ENCODE assay signal across 17 cellular contexts in the genomic region with DNA sequence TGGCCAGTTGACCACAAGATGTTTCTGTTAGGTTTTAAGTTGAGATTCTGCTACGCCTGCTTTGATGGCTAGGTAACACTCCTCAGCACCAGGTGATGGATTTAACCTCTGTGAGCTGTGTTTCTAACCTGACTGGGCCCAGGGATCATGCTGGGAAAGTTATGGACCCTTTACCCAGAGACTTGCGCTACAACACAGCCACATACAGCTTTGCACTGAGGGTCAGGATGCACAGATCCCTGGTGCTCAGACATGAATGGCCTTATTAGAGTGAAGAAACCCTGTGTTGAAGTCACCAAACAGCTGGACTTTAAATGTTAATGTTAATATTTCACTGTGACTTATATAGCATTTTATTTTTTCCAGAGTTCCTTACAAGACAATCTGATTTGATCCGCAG.
DNase-seq lines count a peak whose midpoint lies in the region; ATAC-seq, FAIRE-seq and TF ChIP-seq lines count a peak whose summit lies in the region.
"Had no signal": no experiment of that assay in that cellular context is flagged by ENCODE, and none has a peak within 500 bp of the region (broad histone marks: within the 10 kb centered on the region; RNA-seq: fewer than 3 reads in every experiment).

No MANE protein-coding gene starts in this region.

- H3K27me3 ChIP-seq in HepG2 (ENCODE audit: control insufficient read depth in 1 of 2, insufficient read depth in 2 of 2, low read length in 2 of 2) (no peaks in the 10 kb centered on the region), right lobe of liver (no peaks in the 10 kb centered on the region), brain microvascular endothelial cell (replicated peaks) (no peaks in the 10 kb centered on the region)
- H3K27me3 ChIP-seq: tibial nerve had no signal

- H3K4me3 ChIP-seq in HepG2 (replicated peaks in 1 of 3; ENCODE audit: insufficient read depth in 1 of 3, low read depth in 2 of 3, low read length in 3 of 3) = peak overlapping the region in 1 of 3 experiments; percentile 39; a peak in 1 of 6 replicates
- H3K4me3 ChIP-seq in right lobe of liver = no peak overlapping the region
- H3K4me3 ChIP-seq in brain microvascular endothelial cell (ENCODE audit: low read depth, low read length) = no peak overlapping the region
- H3K4me3 ChIP-seq: tibial nerve had no signal

- WGBS in HepG2 (ENCODE audit: low lambda C conversion rate) = 62% methylated on average over 2 of the region's 3 CpGs
- 88% methylated on average over 1 of the region's 3 CpGs for WGBS in right lobe of liver (ENCODE audit: insufficient coverage, low coverage, low lambda C conversion rate, missing lambda C conversion rate)

- H3K36me3 ChIP-seq in HepG2 (replicated peaks in 1 of 2; ENCODE audit: control insufficient read depth in 1 of 2, insufficient read depth in 2 of 2, low read length in 2 of 2) (no peaks in the 10 kb centered on the region; a peak in 2 of 5 replicates), right lobe of liver (no peaks in the 10 kb centered on the region), brain microvascular endothelial cell (replicated peaks) (no peaks in the 10 kb centered on the region)
- H3K36me3 ChIP-seq: tibial nerve had no signal

- H4K20me1 ChIP-seq in HepG2 (ENCODE audit: insufficient read depth, low read length) = no peaks in the 10 kb centered on the region; the same call in 1 of the 2 replicates

- H3K27ac Mint-ChIP-seq in neural crest cell (ENCODE audit: unreplicated experiment) = peak overlapping the region; percentile 79

- no peak for TF ChIP-seq EP300 in HepG2 (IDR thresholded peaks at IDR 0.05; ENCODE audit: low read depth in 2 of 2, low read length in 2 of 2)
- TF ChIP-seq EP300 in HepG2 (CRISPR knock-in tag; IDR thresholded peaks at IDR 0.05; ENCODE audit: borderline replicate concordance) = no peak

- H2AFZ ChIP-seq in HepG2 (ENCODE audit: low read length) = no peak overlapping the region

- no peaks in the 10 kb centered on the region for H3K27me3 Mint-ChIP-seq in neural crest cell (ENCODE audit: low read depth)
- H3K27me3 Mint-ChIP-seq: CD4-positive, alpha-beta memory T cell had no signal

- peaks cover 48% of the 10 kb centered on the region for H3K4me1 Mint-ChIP-seq in neural crest cell

- in situ Hi-C loops in HepG2 (cut with HindIII; ENCODE audit: extremely low pct_ligation_motif_present, low pct_unique_long_range_greater_than_20kb) (no loop called here), brain microvascular endothelial cell (cut with HindIII; ENCODE audit: low pct_ligation_motif_present, low sequenced_read_pairs) (no loop called here)

- TF ChIP-seq POLR2A in HepG2 (IDR thresholded peaks at IDR 0.05; ENCODE audit: insufficient read depth in 1 of 2, low read depth in 2 of 2, low read length in 2 of 2) (no peak), right lobe of liver (IDR thresholded peaks at IDR 0.05) (no peak)

- FAIRE-seq in HepG2 (lab: Jason Lieb, UNC) = no peak

- H3K9me3 ChIP-seq in HepG2 (ENCODE audit: low read length) (peaks cover 6% of the 10 kb centered on the region; the same call in 1 of the 2 replicates), right lobe of liver (no peaks in the 10 kb centered on the region)

- peak; percentile 57 for ATAC-seq in HepG2
- no peak for ATAC-seq in right lobe of liver
- ATAC-seq in GM19452 (IDR thresholded peaks at IDR 0.05; ENCODE audit: unreplicated experiment) = no peak
- ATAC-seq in HG02610 (IDR thresholded peaks at IDR 0.05; ENCODE audit: unreplicated experiment) = no peak
- ATAC-seq: activated CD4-positive, CD25-positive, alpha-beta regulatory T cell treated with anti-CD3 and anti-CD28 coated beads, Interleukin-2, amount 50 U/mL, for 24 hours had no signal

- intact Hi-C loops in HepG2 (cut with micrococcal nuclease; ENCODE audit: unreplicated experiment) (loop anchor here (2.0 to 5.0 kb wide), 3 partner anchors 33 to 87 kb away; no protein-coding TSS in a partner anchor), right lobe of liver (cut with DNase I) (no loop called here)

- CTCF ChIA-PET in HepG2 (lab: Yijun Ruan, JAX; ENCODE audit: low intra/inter-chr PET ratio, low total read pairs) = interaction anchor here (2.0 kb wide), 1 partner anchor 127 kb away, joined by 6 read pairs; no protein-coding TSS in a partner anchor

- DNase-seq in HepG2 (ENCODE audit: low spot score) (no peak), right lobe of liver (no peak), brain microvascular endothelial cell (no peak), neural crest cell (ENCODE audit: low read depth, low spot score) (no peak), SW480 (ENCODE audit: low spot score) (no peak), activated T-cell treated with anti-CD3 and anti-CD28 coated beads for 4 hours (no peak)
- DNase-seq: activated effector memory CD4-positive, alpha-beta T cell treated with anti-CD3 and anti-CD28 coated beads, Interleukin-2, amount 50 U/mL, for 16 hours; aorta; CD4-positive, alpha-beta memory T cell; Kasumi-1; SIG-M5; stimulated activated CD4-positive, alpha-beta T cell treated with anti-CD3 and anti-CD28 coated beads, Interleukin-2, amount 100 ng/mL, for 48 hours; stimulated activated CD8-positive, alpha-beta memory T cell treated with anti-CD3 and anti-CD28 coated beads, Interleukin-4, amount 100 ng/mL, for 48 hours had no signal

- peaks cover 25% of the 10 kb centered on the region for H3K36me3 Mint-ChIP-seq in neural crest cell (ENCODE audit: low read depth)

- H3K9me3 Mint-ChIP-seq in neural crest cell = peaks cover 8% of the 10 kb centered on the region
- H3K9me3 Mint-ChIP-seq: CD4-positive, alpha-beta memory T cell had no signal

- POLR2A ChIA-PET in HepG2 (lab: Yijun Ruan, JAX) = interaction anchor here (1.0 to 2.6 kb wide), 13 partner anchors 13 to 227 kb away, joined by 3 to 13 read pairs (median 4); no protein-coding TSS in a partner anchor

- TF ChIP-seq RAD21 in HepG2 (CRISPR knock-in tag; IDR thresholded peaks at IDR 0.05) = no peak

- H3K27ac ChIP-seq in HepG2 (ENCODE audit: extremely low read length, insufficient read depth, low read length) = peak overlapping the region; percentile 85
- H3K27ac ChIP-seq in right lobe of liver = no peak overlapping the region
- peak overlapping the region; percentile 37 for H3K27ac ChIP-seq in brain microvascular endothelial cell

- TSS peak; percentile 52 for BruUV-seq in HepG2 (replicated peaks; lab: Mats Ljungman, UMichigan)

- TF ChIP-seq CTCF in HepG2 (CRISPR knock-in tag; IDR thresholded peaks at IDR 0.05) = no peak
- no peak for TF ChIP-seq CTCF in right lobe of liver (IDR thresholded peaks at IDR 0.05)
- TF ChIP-seq CTCF in brain microvascular endothelial cell (IDR thresholded peaks at IDR 0.05; ENCODE audit: low read depth, low read length, missing control alignments) = no peak
- TF ChIP-seq CTCF in neural crest cell (conservative IDR thresholded peaks at IDR 0.05) = no peak

- no peak overlapping the region for H3K4me3 Mint-ChIP-seq in neural crest cell
- H3K4me3 Mint-ChIP-seq: CD4-positive, alpha-beta memory T cell had no signal

- H3K4me1 ChIP-seq in HepG2 (ENCODE audit: insufficient read depth, low read length) (peaks cover 95% of the 10 kb centered on the region), right lobe of liver (peaks cover 0 to 47% (median 13%) of the 10 kb centered on the region in 4 donors)

- H3K9ac ChIP-seq in HepG2 (ENCODE audit: insufficient read depth, low read depth, low read length) = peak overlapping the region; percentile 61

- peak overlapping the region; percentile 68 for H3K4me2 ChIP-seq in HepG2 (ENCODE audit: low read depth, low read length)

- peaks cover 39% of the 10 kb centered on the region for H3K79me2 ChIP-seq in HepG2 (ENCODE audit: insufficient read depth, low read length)

TF ChIP-seq in HepG2, 621 proteins besides CTCF, POLR2A, EP300 and RAD21 (continues in another document):
- no peak for TF ChIP-seq FOXK2 (IDR thresholded peaks at IDR 0.05)
- no peak for TF ChIP-seq PHF20 (CRISPR knock-in tag; IDR thresholded peaks at IDR 0.05)
- TF ChIP-seq MTF1 (CRISPR knock-in tag; IDR thresholded peaks at IDR 0.05) = no peak
- 0 out of 2 replicates have a peak, but pooled peaks have one; percentile 23 for TF ChIP-seq HDAC1 (CRISPR knock-in tag; IDR thresholded peaks at IDR 0.05)
- TF ChIP-seq KLF16 (CRISPR knock-in tag; IDR thresholded peaks at IDR 0.05) = 0 out of 4 replicates have a peak, but pooled peaks of 1 of the 2 experiments have one; percentile 2
- TF ChIP-seq SRSF1 (optimal IDR thresholded peaks at IDR 0.05; ENCODE audit: low read depth, low read length) = no peak
- TF ChIP-seq ZNF326 (CRISPR knock-in tag; IDR thresholded peaks at IDR 0.05; ENCODE audit: borderline replicate concordance) = no peak
- TF ChIP-seq NR2F6 (IDR thresholded peaks at IDR 0.05) = peak; percentile 5; the same call in 1 of the 2 replicates
- no peak for TF ChIP-seq NR2F6 (CRISPR knock-in tag; IDR thresholded peaks at IDR 0.05)
- 0 out of 2 replicates have a peak, but pooled peaks have one; percentile 4 for TF ChIP-seq ZNF3 (CRISPR knock-in tag; IDR thresholded peaks at IDR 0.05)
- no peak for TF ChIP-seq MIER2 (CRISPR knock-in tag; IDR thresholded peaks at IDR 0.05)
- no peak for TF ChIP-seq KMT2B (CRISPR knock-in tag; IDR thresholded peaks at IDR 0.05)

Comparison
In these comparisons a context has a peak if more than half of its experiments do, and no peak if none do; other contexts are left out.
1. H3K27ac ChIP-seq: peak in HepG2 (single experiment) and brain microvascular endothelial cell (single experiment); none in right lobe of liver (0 of 3).